Comparison of ENCODE assay signal across 16 cellular contexts in the genomic region with DNA sequence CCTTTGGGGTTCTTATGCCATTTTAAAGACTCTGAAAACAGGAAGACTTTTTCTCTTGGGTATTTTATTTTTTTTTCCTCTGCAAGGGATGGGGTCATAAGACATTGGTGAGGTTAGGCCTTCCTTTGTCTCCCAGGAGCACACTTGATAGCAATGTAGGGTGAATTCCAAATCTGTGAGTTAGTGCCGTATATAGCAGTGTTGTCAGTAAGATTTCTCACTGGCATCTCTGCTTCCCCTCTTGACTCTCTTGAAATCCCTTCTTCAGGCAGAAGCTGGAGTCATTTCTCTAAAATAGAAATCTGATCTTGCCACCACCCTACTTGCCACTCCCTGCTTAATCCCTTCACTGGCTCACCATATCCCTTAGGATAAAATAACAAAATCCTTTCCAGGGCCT.
"Had no signal": no experiment of that assay in that cellular context is flagged by ENCODE, and none has a peak within 500 bp of the region (broad histone marks: within the 10 kb centered on the region; RNA-seq: fewer than 3 reads in every experiment).

No MANE protein-coding gene starts in this region.

- H3K27me3 ChIP-seq: colonic mucosa, heart right ventricle, tibial nerve had no signal

- ATAC-seq: heart right ventricle, sciatic nerve, T-cell had no signal

- H2AFZ ChIP-seq: parathyroid adenoma had no signal

- H3K27me3 Mint-ChIP-seq: activated B cell treated with CpG ODN at 0.5 μM for 24 hours; activated CD4-positive, alpha-beta memory T cell treated with anti-CD3 and anti-CD28 coated beads for 36 hours; activated naive CD8-positive, alpha-beta T cell; naive B cell; T-cell had no signal

- H3K4me1 ChIP-seq: colonic mucosa, left ventricle myocardium inferior, parathyroid adenoma had no signal

- DNase-seq: activated B cell treated with CpG ODN at 0.5 μM for 24 hours; activated CD4-positive, alpha-beta memory T cell treated with anti-CD3 and anti-CD28 coated beads for 36 hours; activated CD4-positive, alpha-beta T cell treated with anti-CD3 and anti-CD28 coated beads for 4 hours; caudate nucleus; colonic mucosa; erythroblast; heart right ventricle; left ventricle myocardium inferior; mammary epithelial cell; naive B cell; stimulated activated naive CD4-positive, alpha-beta T cell treated with Interleukin-2 at 50 U/mL for 16 hours; T-cell had no signal

- H3K4me3 ChIP-seq: colonic mucosa, heart right ventricle, left ventricle myocardium inferior, tibial nerve had no signal

- H3K4me3 Mint-ChIP-seq: activated B cell treated with CpG ODN at 0.5 μM for 24 hours; activated CD4-positive, alpha-beta memory T cell treated with anti-CD3 and anti-CD28 coated beads for 36 hours; activated naive CD8-positive, alpha-beta T cell; T-cell had no signal

- H3K27ac ChIP-seq: colonic mucosa, heart right ventricle, left ventricle myocardium inferior, parathyroid adenoma, tibial nerve had no signal

- H3K27ac Mint-ChIP-seq: activated B cell treated with CpG ODN at 0.5 μM for 24 hours; activated CD4-positive, alpha-beta memory T cell treated with anti-CD3 and anti-CD28 coated beads for 36 hours; activated naive CD8-positive, alpha-beta T cell; naive B cell; T-cell had no signal

- H3K4me1 Mint-ChIP-seq: T-cell had no signal

- H3K9ac ChIP-seq: parathyroid adenoma had no signal

- H3K9me3 ChIP-seq: colonic mucosa had no signal

- H3K36me3 ChIP-seq: colonic mucosa, heart right ventricle, left ventricle myocardium inferior, tibial nerve had no signal
